21 cellular contexts compared by ENCODE assay signal in genomic region chr22:28902490-28902889, GRCh38.
"Had no signal": no experiment of that assay in that cellular context is flagged by ENCODE, and none has a peak within 500 bp of the region (broad histone marks: within the 10 kb centered on the region; RNA-seq: fewer than 3 reads in every experiment).

No MANE protein-coding gene starts in this region.

- H3K36me3 ChIP-seq: Peyer's patch, SJCRH30 had no signal

- H3K4me3 ChIP-seq: Peyer's patch, SJCRH30 had no signal

- ATAC-seq: activated T-cell treated with anti-CD3 and anti-CD28 coated beads, Interleukin-2, amount 50 U/mL, for 72 hours had no signal

- H3K9me3 ChIP-seq: Peyer's patch, SJCRH30, SK-N-SH had no signal

- H3K27ac ChIP-seq: RWPE1, SJCRH30 had no signal

- DNase-seq: activated CD4-positive, alpha-beta memory T cell treated with anti-CD3 and anti-CD28 coated beads for 36 hours; activated CD4-positive, alpha-beta T cell treated with anti-CD3 and anti-CD28 coated beads, Interleukin-2, amount 10 ng/mL, durations not matched to agents 7 days and 5 days; activated CD4-positive, CD25-positive, alpha-beta regulatory T cell; activated CD8-positive, alpha-beta memory T cell treated with anti-CD3 and anti-CD28 coated beads for 24 hours; activated gamma-delta T cell treated with Interleukin-2 at 50 U/mL for 16 hours; activated naive CD4-positive, alpha-beta T cell treated with anti-CD3 and anti-CD28 coated beads, Interleukin-2, amount 10 ng/mL, durations not matched to agents 7 days and 5 days; activated naive CD8-positive, alpha-beta T cell treated with anti-CD3 and anti-CD28 coated beads for 36 hours; activated T-cell treated with anti-CD3 and anti-CD28 coated beads for 4 hours; activated T-cell treated with anti-CD3 and anti-CD28 coated beads, Interleukin-2, amount 50 U/mL, for 72 hours; Karpas-422; MM.1S; NCI-H1105; NCI-H1436; NCI-H1694 treated with DMSO at 0.1 percent for 48 hours; NCI-H2029 treated with DMSO at 0.1 percent for 48 hours; NCI-H510A treated with DMSO at 0.1 percent for 48 hours; SJCRH30; SK-N-SH; T-helper 1 cell had no signal

- H3K4me2 ChIP-seq: SK-N-SH had no signal

- H3K4me1 ChIP-seq: SJCRH30 had no signal

- H3K27me3 ChIP-seq: Peyer's patch, SJCRH30 had no signal

- H3K9ac ChIP-seq: SK-N-SH had no signal
